ENCODE assay signal across 15 cellular contexts in the genomic region with DNA sequence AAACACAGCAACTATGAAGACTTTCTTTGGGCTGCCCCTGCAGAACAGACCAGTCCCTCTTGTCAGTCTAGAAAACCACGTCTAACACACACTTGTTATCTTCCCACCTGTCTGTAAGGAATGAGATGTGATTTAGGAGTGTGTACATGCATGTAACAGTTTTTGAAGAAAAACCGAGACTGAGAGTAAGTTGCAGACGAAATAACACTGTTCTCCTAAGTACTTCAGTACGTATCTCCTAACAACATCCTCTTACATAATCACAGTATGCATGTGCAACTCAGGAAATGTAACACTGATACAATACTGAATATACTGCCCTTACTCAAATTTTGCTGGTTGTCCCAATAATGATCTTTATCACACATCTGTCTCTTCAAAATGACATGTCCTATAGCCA. TPM values are rescaled to one million over a fixed set of nuclear protein-coding genes. Genes with fewer than 3 reads are reported as not detected.
DNase-seq lines count a peak whose midpoint lies in the region; ATAC-seq and TF ChIP-seq lines count a peak whose summit lies in the region.
"Had no signal": no experiment of that assay in that cellular context is flagged by ENCODE, and none has a peak within 500 bp of the region (broad histone marks: within the 10 kb centered on the region; RNA-seq: fewer than 3 reads in every experiment).

No MANE protein-coding gene starts in this region.

- intact Hi-C loops in left lung (cut with DNase I): no loop called here

- no peak for ATAC-seq in activated naive CD8-positive, alpha-beta T cell treated with anti-CD3 and anti-CD28 coated beads, Interleukin-2, amount 50 U/mL, for 24 hours
- ATAC-seq in left lung (peak; percentile 14), GM18909 (IDR thresholded peaks at IDR 0.05; ENCODE audit: poor library complexity, unreplicated experiment) (no peak)
- ATAC-seq in stimulated activated naive CD8-positive, alpha-beta T cell treated with anti-CD3 and anti-CD28 coated beads, Interleukin-15, amount 100 ng/mL, for 72 hours: peak; percentile 55
- ATAC-seq: HCT116 had no signal

- no peaks in the 10 kb centered on the region for H3K9me3 Mint-ChIP-seq in activated naive CD8-positive, alpha-beta T cell (ENCODE audit: low read depth)
- no peaks in the 10 kb centered on the region for H3K9me3 Mint-ChIP-seq in activated naive CD8-positive, alpha-beta T cell treated with anti-CD3 and anti-CD28 coated beads, Interleukin-2, amount 50 U/mL, for 24 hours
- no peaks in the 10 kb centered on the region for H3K9me3 Mint-ChIP-seq in stimulated activated naive CD8-positive, alpha-beta T cell treated with anti-CD3 and anti-CD28 coated beads, Interleukin-15, amount 100 ng/mL, for 72 hours
- H3K9me3 Mint-ChIP-seq: activated CD4-positive, alpha-beta T cell treated with anti-CD3 and anti-CD28 coated beads, Interleukin-2, amount 10 ng/mL, durations not matched to agents 24 days and 14 days; activated T-helper 2 cell treated with anti-CD3 and anti-CD28 coated beads, Interferon-gamma antibody, Interleukin-2, Interleukin-4, amounts not matched to agents 10 μg/mL and 5 μg/mL and 100 μg/mL, durations not matched to agents 14 hours and 24 hours and 36 hours had no signal

- no peak for DNase-seq in activated naive CD8-positive, alpha-beta T cell treated with anti-CD3 and anti-CD28 coated beads, Interleukin-2, amount 50 U/mL, for 24 hours
- peak; percentile 25 for DNase-seq in SKM-1 (lab: John Stamatoyannopoulos, UW; ENCODE audit: unreplicated experiment)
- DNase-seq in left lung: no peak
- no peak for DNase-seq in stimulated activated naive CD8-positive, alpha-beta T cell treated with anti-CD3 and anti-CD28 coated beads, Interleukin-15, amount 100 ng/mL, for 72 hours
- no peak for DNase-seq in HT-29 (ENCODE audit: low spot score)
- DNase-seq in NCI-H524 (lab: John Stamatoyannopoulos, UW): no peak
- DNase-seq: activated CD4-positive, alpha-beta T cell treated with anti-CD3 and anti-CD28 coated beads, Interleukin-2, amount 10 ng/mL, durations not matched to agents 24 days and 14 days; NCI-H2171 treated with DMSO at 0.1 percent for 48 hours; stimulated activated CD4-positive, alpha-beta T cell treated with anti-CD3 and anti-CD28 coated beads, Interleukin-12 subunit alpha, Interleukin-12 subunit beta, amount 100 ng/mL, for 4 hours had no signal

- H3K36me3 Mint-ChIP-seq in activated naive CD8-positive, alpha-beta T cell: no peaks in the 10 kb centered on the region
- no peaks in the 10 kb centered on the region for H3K36me3 Mint-ChIP-seq in activated naive CD8-positive, alpha-beta T cell treated with anti-CD3 and anti-CD28 coated beads, Interleukin-2, amount 50 U/mL, for 24 hours (ENCODE audit: low read depth)

- no peaks in the 10 kb centered on the region for H3K27me3 Mint-ChIP-seq in activated naive CD8-positive, alpha-beta T cell
- H3K27me3 Mint-ChIP-seq in activated naive CD8-positive, alpha-beta T cell treated with anti-CD3 and anti-CD28 coated beads, Interleukin-2, amount 50 U/mL, for 24 hours: no peaks in the 10 kb centered on the region
- no peaks in the 10 kb centered on the region for H3K27me3 Mint-ChIP-seq in stimulated activated naive CD8-positive, alpha-beta T cell treated with anti-CD3 and anti-CD28 coated beads, Interleukin-15, amount 100 ng/mL, for 72 hours
- H3K27me3 Mint-ChIP-seq: activated CD4-positive, alpha-beta T cell treated with anti-CD3 and anti-CD28 coated beads, Interleukin-2, amount 10 ng/mL, durations not matched to agents 24 days and 14 days had no signal

- H3K27ac Mint-ChIP-seq in activated naive CD8-positive, alpha-beta T cell: peak overlapping the region; percentile 62
- no peak overlapping the region for H3K27ac Mint-ChIP-seq in activated naive CD8-positive, alpha-beta T cell treated with anti-CD3 and anti-CD28 coated beads, Interleukin-2, amount 50 U/mL, for 24 hours
- peak overlapping the region in 1 of 2 donors; percentile 11 for H3K27ac Mint-ChIP-seq in stimulated activated naive CD8-positive, alpha-beta T cell treated with anti-CD3 and anti-CD28 coated beads, Interleukin-15, amount 100 ng/mL, for 72 hours
- H3K27ac Mint-ChIP-seq: activated CD4-positive, alpha-beta T cell treated with anti-CD3 and anti-CD28 coated beads, Interleukin-2, amount 10 ng/mL, durations not matched to agents 24 days and 14 days; activated T-helper 2 cell treated with anti-CD3 and anti-CD28 coated beads, Interferon-gamma antibody, Interleukin-2, Interleukin-4, amounts not matched to agents 10 μg/mL and 5 μg/mL and 100 μg/mL, durations not matched to agents 14 hours and 24 hours and 36 hours had no signal

- H3K27me3 ChIP-seq in left lung: no peaks in the 10 kb centered on the region

- H3K4me3 ChIP-seq in left lung: no peak overlapping the region
- H3K4me3 ChIP-seq: thoracic aorta had no signal

- no peak overlapping the region for H3K4me3 Mint-ChIP-seq in activated naive CD8-positive, alpha-beta T cell
- H3K4me3 Mint-ChIP-seq in activated naive CD8-positive, alpha-beta T cell treated with anti-CD3 and anti-CD28 coated beads, Interleukin-2, amount 50 U/mL, for 24 hours: no peak overlapping the region
- H3K4me3 Mint-ChIP-seq in stimulated activated naive CD8-positive, alpha-beta T cell treated with anti-CD3 and anti-CD28 coated beads, Interleukin-15, amount 100 ng/mL, for 72 hours: no peak overlapping the region
- H3K4me3 Mint-ChIP-seq: activated CD4-positive, alpha-beta T cell treated with anti-CD3 and anti-CD28 coated beads, Interleukin-2, amount 10 ng/mL, durations not matched to agents 24 days and 14 days had no signal

- TF ChIP-seq CTCF in left lung (IDR thresholded peaks at IDR 0.05): no peak

- peaks cover 72% of the 10 kb centered on the region for H3K4me1 Mint-ChIP-seq in activated naive CD8-positive, alpha-beta T cell (ENCODE audit: low read depth)
- H3K4me1 Mint-ChIP-seq in activated naive CD8-positive, alpha-beta T cell treated with anti-CD3 and anti-CD28 coated beads, Interleukin-2, amount 50 U/mL, for 24 hours: peaks cover 64% of the 10 kb centered on the region
- H3K4me1 Mint-ChIP-seq in stimulated activated naive CD8-positive, alpha-beta T cell treated with anti-CD3 and anti-CD28 coated beads, Interleukin-15, amount 100 ng/mL, for 72 hours: peaks cover 77% of the 10 kb centered on the region

- no peaks in the 10 kb centered on the region for H3K9me3 ChIP-seq in left lung
- H3K9me3 ChIP-seq: thoracic aorta had no signal

- peaks cover 4 to 12% of the 10 kb centered on the region in 2 donors for H3K36me3 ChIP-seq in left lung

- H3K4me1 ChIP-seq in left lung: peaks cover 26 to 86% of the 10 kb centered on the region in 2 donors

- peak overlapping the region in 1 of 2 donors; percentile 76 for H3K27ac ChIP-seq in left lung
- H3K27ac ChIP-seq: parathyroid adenoma, thoracic aorta had no signal

RNA-seq across cellular contexts. Expression of a gene that starts 25.8 kb away (rescaled TPM):
- total RNA-seq in left lung: 10 to 100 TPM; 48.3 to 63.7 TPM
- total RNA-seq in HT-29 (2014; rRNA removed; shearing (Covaris generic)): 19.3 and 25.8 TPM in 2 replicates

Comparison
In these comparisons a context has a peak if more than half of its experiments do, and no peak if none do; other contexts are left out.
1. ATAC-seq: peak in left lung (single experiment) and stimulated activated naive CD8-positive, alpha-beta T cell treated with anti-CD3 and anti-CD28 coated beads, Interleukin-15, amount 100 ng/mL, for 72 hours (single experiment); none in activated naive CD8-positive, alpha-beta T cell treated with anti-CD3 and anti-CD28 coated beads, Interleukin-2, amount 50 U/mL, for 24 hours (single experiment) and GM18909 (single experiment).